Comparison of ENCODE assay signal across 9 cellular contexts in genomic region chrX:80578518-80579105, GRCh38.
DNase-seq lines count a peak whose midpoint lies in the region; ATAC-seq, FAIRE-seq and TF ChIP-seq lines count a peak whose summit lies in the region.
"Had no signal": no experiment of that assay in that cellular context is flagged by ENCODE, and none has a peak within 500 bp of the region (broad histone marks: within the 10 kb centered on the region; RNA-seq: fewer than 3 reads in every experiment).

No MANE protein-coding gene starts in this region.

- H3K4me1 Mint-ChIP-seq in GM23338: peaks cover 3% of the 10 kb centered on the region; the same call in 1 of the 3 replicates
- H3K4me1 Mint-ChIP-seq in T-helper 17 cell: no peaks in the 10 kb centered on the region
- H3K4me1 Mint-ChIP-seq in effector memory CD8-positive, alpha-beta T cell (ENCODE audit: low read depth in 2 of 2): no peaks in the 10 kb centered on the region

- H2AFZ ChIP-seq in GM23338: no peak overlapping the region
- no peak overlapping the region for H2AFZ ChIP-seq in PC-3 (ENCODE audit: low read length)

- H3K4me3 Mint-ChIP-seq in GM23338: no peak overlapping the region
- H3K4me3 Mint-ChIP-seq in T-helper 17 cell: no peak overlapping the region
- no peak overlapping the region for H3K4me3 Mint-ChIP-seq in effector memory CD8-positive, alpha-beta T cell

- H3K9me2 ChIP-seq in GM23338 (ENCODE audit: insufficient read depth) (no peaks in the 10 kb centered on the region), PC-3 (replicated peaks; ENCODE audit: low read length) (no peaks in the 10 kb centered on the region)

- H3K4me1 ChIP-seq in GM23338 (ENCODE audit: insufficient read depth) (no peaks in the 10 kb centered on the region), PC-3 (ENCODE audit: insufficient read depth, low read length) (no peaks in the 10 kb centered on the region)

- peak; percentile 2 for DNase-seq in DMS79 (lab: John Stamatoyannopoulos, UW)
- peak; percentile 36 for DNase-seq in GM23338 (ENCODE audit: low spot score)
- peak; percentile 55 for DNase-seq in PC-3
- DNase-seq in foreskin fibroblast: peak in 1 of 2 donors; percentile 8
- peak; percentile 17 for DNase-seq in urothelium cell line (ENCODE audit: low spot score)
- DNase-seq in T-helper 17 cell: no peak
- DNase-seq in effector memory CD8-positive, alpha-beta T cell: no peak
- DNase-seq in stimulated activated naive CD8-positive, alpha-beta T cell treated with anti-CD3 and anti-CD28 coated beads, Interleukin-15, Interleukin-2, amounts not matched to agents 100 U/mL and 50 U/mL, for 24 hours: no peak

- no peak for ATAC-seq in GM23338
- ATAC-seq in PC-3: peak; percentile 50; the same call in 1 of the 2 replicates
- no peak for ATAC-seq in T-helper 17 cell
- no peak for ATAC-seq in effector memory CD8-positive, alpha-beta T cell (replicated peaks)
- ATAC-seq in stimulated activated naive CD8-positive, alpha-beta T cell treated with anti-CD3 and anti-CD28 coated beads, Interleukin-15, Interleukin-2, amounts not matched to agents 100 U/mL and 50 U/mL, for 24 hours: no peak

- TF ChIP-seq CTCF in GM23338 (conservative IDR thresholded peaks at IDR 0.05; ENCODE audit: low read depth in 2 of 2) (peak; percentile 52 to 54), PC-3 (conservative IDR thresholded peaks at IDR 0.05; ENCODE audit: low read depth, low read length) (peak; percentile 67), foreskin fibroblast (IDR thresholded peaks at IDR 0.05; ENCODE audit: low read depth, low read length) (peak; percentile 33)

- H3K27me3 ChIP-seq in GM23338 (ENCODE audit: insufficient read depth): no peaks in the 10 kb centered on the region
- H3K27me3 ChIP-seq in PC-3 (ENCODE audit: low read length): no peaks in the 10 kb centered on the region
- H3K27me3 ChIP-seq: neutrophil had no signal

- BruUV-seq in PC-3 (replicated peaks; lab: Mats Ljungman, UMichigan): no TSS peak

- H3F3A ChIP-seq in GM23338 (replicated peaks; ENCODE audit: low read depth): no peaks in the 10 kb centered on the region
- H3F3A ChIP-seq in PC-3 (ENCODE audit: low read length, unreplicated experiment): no peaks in the 10 kb centered on the region

- H3K36me3 Mint-ChIP-seq in GM23338 (ENCODE audit: low read depth) (0 out of 3 replicates have a peak, but pooled peaks cover 2% of the 10 kb centered on the region), T-helper 17 cell (ENCODE audit: low read depth) (no peaks in the 10 kb centered on the region)
- H3K36me3 Mint-ChIP-seq in effector memory CD8-positive, alpha-beta T cell (ENCODE audit: insufficient read depth): peaks cover 3% of the 10 kb centered on the region

- no peak overlapping the region for H3K27ac Mint-ChIP-seq in GM23338
- H3K27ac Mint-ChIP-seq in T-helper 17 cell: no peak overlapping the region
- H3K27ac Mint-ChIP-seq in effector memory CD8-positive, alpha-beta T cell: no peak overlapping the region

- H3K36me3 ChIP-seq in GM23338 (ENCODE audit: insufficient read depth) (no peaks in the 10 kb centered on the region), PC-3 (ENCODE audit: low read depth, low read length) (no peaks in the 10 kb centered on the region)
- H3K36me3 ChIP-seq: neutrophil had no signal

- no peak overlapping the region for H3K4me2 ChIP-seq in GM23338
- no peak overlapping the region for H3K4me2 ChIP-seq in PC-3 (ENCODE audit: low read length)

- peaks cover under 1% of the 10 kb centered on the region for H3K27me3 Mint-ChIP-seq in GM23338 (ENCODE audit: insufficient read depth, low read depth, poor library complexity)
- no peaks in the 10 kb centered on the region for H3K27me3 Mint-ChIP-seq in T-helper 17 cell
- peaks cover 0 to 1% of the 10 kb centered on the region in 2 donors for H3K27me3 Mint-ChIP-seq in effector memory CD8-positive, alpha-beta T cell

- no peak overlapping the region for H3K4me3 ChIP-seq in GM23338
- no peak overlapping the region for H3K4me3 ChIP-seq in PC-3 (ENCODE audit: low read length)
- H3K4me3 ChIP-seq in foreskin fibroblast (ENCODE audit: low read depth in 1 of 2, low read length in 2 of 2): no peak overlapping the region

- H4K20me1 ChIP-seq in GM23338 (replicated peaks; ENCODE audit: insufficient read depth): no peaks in the 10 kb centered on the region
- H4K20me1 ChIP-seq in PC-3 (ENCODE audit: low read length): no peaks in the 10 kb centered on the region

- no peak for FAIRE-seq in urothelium cell line (lab: Jason Lieb, UNC)

- POLR2A ChIA-PET in PC-3 (lab: Charles Lee; ENCODE audit: unreplicated experiment): no interaction called here

- peaks cover 11% of the 10 kb centered on the region for H3K9me3 Mint-ChIP-seq in GM23338
- H3K9me3 Mint-ChIP-seq in effector memory CD8-positive, alpha-beta T cell: no peaks in the 10 kb centered on the region

- H3K9ac ChIP-seq in PC-3 (ENCODE audit: low read length): no peak overlapping the region

- H3K9me3 ChIP-seq in PC-3 (ENCODE audit: low read length) (no peaks in the 10 kb centered on the region), T-helper 17 cell (ENCODE audit: control insufficient read depth, low read length, poor library complexity, severe bottlenecking) (no peaks in the 10 kb centered on the region)
- H3K9me3 ChIP-seq: neutrophil had no signal

- intact Hi-C loops in PC-3 (cut with micrococcal nuclease): loop anchor here (1.0 to 2.0 kb wide), 2 partner anchors 147 to 294 kb away; no protein-coding TSS in a partner anchor

- H3K27ac ChIP-seq in GM23338 (ENCODE audit: low read depth): no peak overlapping the region
- H3K27ac ChIP-seq in PC-3 (ENCODE audit: low read length): no peak overlapping the region
- H3K27ac ChIP-seq: neutrophil had no signal

- no peaks in the 10 kb centered on the region for H3K79me2 ChIP-seq in GM23338 (replicated peaks; ENCODE audit: insufficient read depth)
- no peaks in the 10 kb centered on the region for H3K79me2 ChIP-seq in PC-3 (ENCODE audit: low read length)

- CTCF ChIA-PET in PC-3 (lab: Charles Lee): no interaction called here

TF ChIP-seq in GM23338, 12 proteins besides CTCF, POLR2A, EP300 and RAD21 (continues in another document):
- TF ChIP-seq EZH2 (IDR thresholded peaks at IDR 0.05; ENCODE audit: low read depth, unreplicated experiment) (no peak), ETS1 (IDR thresholded peaks at IDR 0.05) (no peak), CREB1 (CRISPR knock-in tag; IDR thresholded peaks at IDR 0.05; ENCODE audit: low read depth) (no peak)

Comparison
In these comparisons a context has a peak if more than half of its experiments do, and no peak if none do; other contexts are left out.
1. DNase-seq: peak in DMS79 (single experiment), GM23338 (single experiment), PC-3 (single experiment) and urothelium cell line (single experiment); none in T-helper 17 cell (0 of 3), effector memory CD8-positive, alpha-beta T cell (0 of 3) and stimulated activated naive CD8-positive, alpha-beta T cell treated with anti-CD3 and anti-CD28 coated beads, Interleukin-15, Interleukin-2, amounts not matched to agents 100 U/mL and 50 U/mL, for 24 hours (single experiment).
2. Peak in every context shown above with its lines, with median percentiles within 50 percentile points of each other: CTCF ChIP-seq.